22 cellular contexts compared by ENCODE assay signal in genomic region chr14:100144996-100145646, GRCh38. TPM values are rescaled to one million over a fixed set of nuclear protein-coding genes. Genes with fewer than 3 reads are reported as not detected.
A peak's percentile ranks its signal among the peaks of the same experiment; 100 is the strongest.
DNase-seq lines count a peak whose midpoint lies in the region; ATAC-seq and TF ChIP-seq lines count a peak whose summit lies in the region.
"Had no signal": no experiment of that assay in that cellular context is flagged by ENCODE, and none has a peak within 500 bp of the region (broad histone marks: within the 10 kb centered on the region; RNA-seq: fewer than 3 reads in every experiment).

No MANE protein-coding gene starts in this region.

- H3K4me3 ChIP-seq in heart left ventricle (no peak overlapping the region), dorsolateral prefrontal cortex (no peak overlapping the region), lower lobe of right lung (no peak overlapping the region), upper lobe of left lung (no peak overlapping the region)
- H3K4me3 ChIP-seq: skin epidermis, vagina had no signal

- peaks cover 0 to 46% (median 26%) of the 10 kb centered on the region in 12 donors for H3K4me1 ChIP-seq in heart left ventricle
- peaks cover 77% of the 10 kb centered on the region for H3K4me1 ChIP-seq in lower lobe of right lung
- H3K4me1 ChIP-seq in upper lobe of left lung = peaks cover 54 to 83% (median 66%) of the 10 kb centered on the region in 4 donors
- H3K4me1 ChIP-seq: parathyroid adenoma had no signal

- no peak for TF ChIP-seq CTCF in heart left ventricle (IDR thresholded peaks at IDR 0.05)
- no peak for TF ChIP-seq CTCF in dorsolateral prefrontal cortex (IDR thresholded peaks at IDR 0.05 in 54 of 56, conservative IDR thresholded peaks at IDR 0.05 in 2 of 56; ENCODE audit: low read depth in 1 of 56, partially characterized antibody in 56 of 56)
- TF ChIP-seq CTCF in lower lobe of right lung (IDR thresholded peaks at IDR 0.05) = no peak
- TF ChIP-seq CTCF in upper lobe of left lung (IDR thresholded peaks at IDR 0.05) = no peak

- peak overlapping the region in 6 of 12 donors; percentile 32 to 53 (median 42) for H3K27ac ChIP-seq in heart left ventricle
- peak overlapping the region in 32 of 59 donors; percentile 2 to 84 (median 36) for H3K27ac ChIP-seq in dorsolateral prefrontal cortex
- H3K27ac ChIP-seq in lower lobe of right lung = peak overlapping the region; percentile 58
- H3K27ac ChIP-seq in upper lobe of left lung = peak overlapping the region; percentile 18 to 89 (median 50)
- H3K27ac ChIP-seq: epithelial cell of prostate, parathyroid adenoma, vagina had no signal

- TF ChIP-seq POLR2A in heart left ventricle (IDR thresholded peaks at IDR 0.05) (no peak), upper lobe of left lung (IDR thresholded peaks at IDR 0.05) (no peak)

- H3K9me3 ChIP-seq in heart left ventricle (no peaks in the 10 kb centered on the region), lower lobe of right lung (no peaks in the 10 kb centered on the region), upper lobe of left lung (no peaks in the 10 kb centered on the region)
- H3K9me3 ChIP-seq: vagina had no signal

- peak in 1 of 5 donors; percentile 45 for DNase-seq in heart left ventricle
- no peak for DNase-seq in cardiac septum (ENCODE audit: low spot score)
- DNase-seq in dorsolateral prefrontal cortex = no peak
- DNase-seq in lower lobe of right lung = no peak
- DNase-seq in upper lobe of left lung = peak; percentile 44 to 81
- no peak for DNase-seq in NCI-H2081 treated with DMSO at 0.1 percent for 48 hours (lab: John Stamatoyannopoulos, UW)
- DNase-seq in hippocampal formation (lab: John Stamatoyannopoulos, UW) = no peak
- no peak for DNase-seq in NCI-H2196 treated with DMSO at 0.1 percent for 48 hours (lab: John Stamatoyannopoulos, UW; ENCODE audit: unreplicated experiment)
- DNase-seq: anterior cingulate cortex; CD4-positive, CD25-positive, alpha-beta regulatory T cell; DMS79 treated with DMSO at 0.1 percent for 48 hours; HFFc6; IMR-90; NCI-H526 treated with DMSO at 0.1 percent for 48 hours; PC-3; stimulated activated naive CD8-positive, alpha-beta T cell treated with anti-CD3 and anti-CD28 coated beads, Interleukin-15, Interleukin-2, amounts not matched to agents 100 U/mL and 50 U/mL, for 24 hours; SW 1271 had no signal

- peaks cover 0 to 22% (median 0%) of the 10 kb centered on the region in 9 donors for H3K36me3 ChIP-seq in heart left ventricle
- peaks cover 21% of the 10 kb centered on the region for H3K36me3 ChIP-seq in lower lobe of right lung
- peaks cover 0 to 11% (median 4%) of the 10 kb centered on the region in 4 donors for H3K36me3 ChIP-seq in upper lobe of left lung
- H3K36me3 ChIP-seq: vagina had no signal

- no peak for TF ChIP-seq EP300 in upper lobe of left lung (IDR thresholded peaks at IDR 0.05)

- H3K27me3 ChIP-seq in heart left ventricle = no peaks in the 10 kb centered on the region
- no peaks in the 10 kb centered on the region for H3K27me3 ChIP-seq in dorsolateral prefrontal cortex
- no peaks in the 10 kb centered on the region for H3K27me3 ChIP-seq in lower lobe of right lung (ENCODE audit: low read depth)
- H3K27me3 ChIP-seq in upper lobe of left lung = no peaks in the 10 kb centered on the region
- H3K27me3 ChIP-seq: vagina had no signal

- 68 to 97% (median 79%) methylated on average over 7 to 18 of the region's 18 CpGs for WGBS in heart left ventricle, 4 donors
- WGBS in upper lobe of left lung, 2 donors = 72% methylated on average over 10 of the region's 18 CpGs; no CpG with 5 or more reads in 1 of the 2 donors

- ATAC-seq in heart left ventricle = peak in 3 of 4 donors; percentile 10 to 45 (median 43)
- ATAC-seq in lower lobe of right lung = peak in 1 of 2 donors; percentile 8
- ATAC-seq in upper lobe of left lung (ENCODE audit: low FRiP score in 2 of 2) = peak in 1 of 2 donors; percentile 1
- ATAC-seq: PC-3 had no signal

- intact Hi-C loops in heart left ventricle (cut with DNase I) (no loop called here), cardiac septum (cut with DNase I) (loop anchor here (5.0 kb wide), 1 partner anchor 47 kb away; no protein-coding TSS in a partner anchor), dorsolateral prefrontal cortex (cut with DNase I) (no loop called here), lower lobe of right lung (cut with DNase I) (no loop called here)

RNA-seq across cellular contexts. Expression of gene DEGS2, which starts 14.3 kb away (rescaled TPM):
- total RNA-seq in heart left ventricle (under 1 TPM in 3 of 9 donors, not detected in 6; 0.22 to 0.48 (median 0.37) TPM), cardiac septum (not detected), dorsolateral prefrontal cortex (10 to 100 TPM in 32 of 120 experiments, 1 to 10 TPM in 88; 2.3 to 20.6 (median 7.7) TPM), lower lobe of right lung (5.8 TPM), upper lobe of left lung (10 to 100 TPM in 1 of 6 donors, 1 to 10 TPM in 5; 2.0 to 19.9 (median 5.4) TPM)
- polyA plus RNA-seq in heart left ventricle = under 1 TPM in 1 of 2 donors, not detected in 1; 0.08 TPM
- total RNA-seq: A673; CD4-positive, CD25-positive, alpha-beta regulatory T cell; HFFc6; IMR-90 had no signal
- polyA plus RNA-seq: IMR-90 had no signal

Comparison
In these comparisons a context has a peak if more than half of its experiments do, and no peak if none do; other contexts are left out.
1. DNase-seq: peak in upper lobe of left lung (2 of 2); none in cardiac septum (single experiment), dorsolateral prefrontal cortex (0 of 10), lower lobe of right lung (single experiment), NCI-H2081 treated with DMSO at 0.1 percent for 48 hours (single experiment), hippocampal formation (0 of 2) and NCI-H2196 treated with DMSO at 0.1 percent for 48 hours (single experiment).